ENCODE assay signal across 17 cellular contexts in genomic region chr3:153667341-153667740, GRCh38.
DNase-seq lines count a peak whose midpoint lies in the region; ATAC-seq and TF ChIP-seq lines count a peak whose summit lies in the region.
"Had no signal": no experiment of that assay in that cellular context is flagged by ENCODE, and none has a peak within 500 bp of the region (broad histone marks: within the 10 kb centered on the region; RNA-seq: fewer than 3 reads in every experiment).

No MANE protein-coding gene starts in this region.

- H3K27ac ChIP-seq in PC-3 (ENCODE audit: low read length): no peak overlapping the region
- H3K27ac ChIP-seq in mesodermal cell (ENCODE audit: low read depth, low read length, severe bottlenecking): peak overlapping the region; percentile 60
- no peak overlapping the region for H3K27ac ChIP-seq in vagina
- H3K27ac ChIP-seq: BLaER1 treated with 17β-estradiol and CSF1 and Interleukin-3, amounts not matched to agents 10 nM and 100 nM; RWPE1; SJCRH30 had no signal

- 75 to 81% methylated on average over 2 to 3 of the region's 4 CpGs for WGBS in mesodermal cell (ENCODE audit: insufficient coverage in 2 of 2), 2 experiments

- no TSS peak for BruUV-seq in PC-3 (replicated peaks; lab: Mats Ljungman, UMichigan)

- POLR2A ChIA-PET in PC-3 (lab: Charles Lee; ENCODE audit: unreplicated experiment): no interaction called here

- no peaks in the 10 kb centered on the region for H3K9me3 ChIP-seq in PC-3 (ENCODE audit: low read length)
- no peaks in the 10 kb centered on the region for H3K9me3 ChIP-seq in mesodermal cell (ENCODE audit: control insufficient read depth, low read length)
- no peaks in the 10 kb centered on the region for H3K9me3 ChIP-seq in vagina
- H3K9me3 ChIP-seq: BLaER1 treated with 17β-estradiol and CSF1 and Interleukin-3, amounts not matched to agents 10 nM and 100 nM; SJCRH30 had no signal

- peak overlapping the region; percentile 47; the same call in 1 of the 2 replicates for H2AFZ ChIP-seq in PC-3 (ENCODE audit: low read length)

- H3K4me1 ChIP-seq in PC-3 (ENCODE audit: insufficient read depth, low read length) (peaks cover 11% of the 10 kb centered on the region), mesodermal cell (ENCODE audit: control insufficient read depth, insufficient read depth, low read length, poor library complexity, severe bottlenecking) (peaks cover 6% of the 10 kb centered on the region), vagina (no peaks in the 10 kb centered on the region)
- H3K4me1 ChIP-seq: BLaER1 treated with 17β-estradiol and CSF1 and Interleukin-3, amounts not matched to agents 10 nM and 100 nM; SJCRH30 had no signal

- no peaks in the 10 kb centered on the region for H3K79me2 ChIP-seq in PC-3 (ENCODE audit: low read length)

- peak overlapping the region; percentile 55 for H3K4me2 ChIP-seq in PC-3 (ENCODE audit: low read length)
- H3K4me2 ChIP-seq: BLaER1 treated with 17β-estradiol and CSF1 and Interleukin-3, amounts not matched to agents 10 nM and 100 nM had no signal

- TF ChIP-seq CTCF in PC-3 (conservative IDR thresholded peaks at IDR 0.05; ENCODE audit: low read depth, low read length) (no peak), vagina (IDR thresholded peaks at IDR 0.05) (no peak)

- DNase-seq in PC-3 (peak; percentile 39), fibroblast of peridontal ligament (ENCODE audit: extremely low read depth) (peak; percentile 27), vagina (ENCODE audit: extremely low spot score in 2 of 2) (no peak), CD1c-positive myeloid dendritic cell (ENCODE audit: extremely low spot score) (no peak)
- no peak for DNase-seq in activated naive CD4-positive, alpha-beta T cell treated with anti-CD3 and anti-CD28 coated beads, Interleukin-2, amount 50 U/mL, for 16 hours
- no peak for DNase-seq in activated CD8-positive, alpha-beta memory T cell treated with anti-CD3 and anti-CD28 coated beads, Interleukin-2, amount 50 U/mL, for 48 hours
- DNase-seq: DMS153, NCI-H1048, NCI-H2227 treated with DMSO at 0.1 percent for 48 hours, NCI-H526, OCI-M1, SJCRH30 had no signal

- no peaks in the 10 kb centered on the region for H3F3A ChIP-seq in PC-3 (ENCODE audit: low read length, unreplicated experiment)

- no peak overlapping the region for H3K9ac ChIP-seq in PC-3 (ENCODE audit: low read length)
- H3K9ac ChIP-seq: BLaER1 treated with 17β-estradiol and CSF1 and Interleukin-3, amounts not matched to agents 10 nM and 100 nM had no signal

- H3K4me3 ChIP-seq in PC-3 (ENCODE audit: low read length) (peak overlapping the region; percentile 17; the same call in 1 of the 2 replicates), mesodermal cell (ENCODE audit: extremely low read depth, insufficient read depth, low read length, poor library complexity, severe bottlenecking) (no peak overlapping the region), vagina (no peak overlapping the region)
- H3K4me3 ChIP-seq: BLaER1 treated with 17β-estradiol and CSF1 and Interleukin-3, amounts not matched to agents 10 nM and 100 nM; GM12878; K562; SJCRH30 had no signal

- H3K9me2 ChIP-seq in PC-3 (replicated peaks; ENCODE audit: low read length): no peaks in the 10 kb centered on the region

- CTCF ChIA-PET in PC-3 (lab: Charles Lee): no interaction called here

- H3K27me3 ChIP-seq in PC-3 (ENCODE audit: low read length): no peaks in the 10 kb centered on the region
- H3K27me3 ChIP-seq in vagina: no peaks in the 10 kb centered on the region
- H3K27me3 ChIP-seq: BLaER1 treated with 17β-estradiol and CSF1 and Interleukin-3, amounts not matched to agents 10 nM and 100 nM; SJCRH30 had no signal

- ATAC-seq in PC-3: peak; percentile 92
- ATAC-seq: GM12878, K562 had no signal

- no peak for TF ChIP-seq POLR2A in vagina (IDR thresholded peaks at IDR 0.05)

- intact Hi-C loops in PC-3 (cut with micrococcal nuclease): loop anchor here (1.0 kb wide), 1 partner anchor 68 kb away; no protein-coding TSS in a partner anchor
- intact Hi-C loops in vagina (cut with DNase I): no loop called here

- no peaks in the 10 kb centered on the region for H3K36me3 ChIP-seq in PC-3 (ENCODE audit: low read depth, low read length)
- H3K36me3 ChIP-seq in mesodermal cell (ENCODE audit: control insufficient read depth, insufficient read depth, low read length): no peaks in the 10 kb centered on the region
- H3K36me3 ChIP-seq in vagina: no peaks in the 10 kb centered on the region
- H3K36me3 ChIP-seq: BLaER1 treated with 17β-estradiol and CSF1 and Interleukin-3, amounts not matched to agents 10 nM and 100 nM; SJCRH30 had no signal

- no peaks in the 10 kb centered on the region for H4K20me1 ChIP-seq in PC-3 (ENCODE audit: low read length)
- H4K20me1 ChIP-seq: BLaER1 treated with 17β-estradiol and CSF1 and Interleukin-3, amounts not matched to agents 10 nM and 100 nM had no signal

Comparison
In these comparisons a context has a peak if more than half of its experiments do, and no peak if none do; other contexts are left out.
1. DNase-seq: peak in PC-3 (single experiment) and fibroblast of peridontal ligament (single experiment); none in vagina (0 of 2), CD1c-positive myeloid dendritic cell (single experiment), activated naive CD4-positive, alpha-beta T cell treated with anti-CD3 and anti-CD28 coated beads, Interleukin-2, amount 50 U/mL, for 16 hours (single experiment) and activated CD8-positive, alpha-beta memory T cell treated with anti-CD3 and anti-CD28 coated beads, Interleukin-2, amount 50 U/mL, for 48 hours (single experiment).